10 cellular contexts compared by ENCODE assay signal in genomic region chr20:41176711-41177552, GRCh38. TPM values are rescaled to one million over a fixed set of nuclear protein-coding genes. Genes with fewer than 3 reads are reported as not detected.
A peak's percentile ranks its signal among the peaks of the same experiment; 100 is the strongest.
DNase-seq lines count a peak whose midpoint lies in the region; ATAC-seq and TF ChIP-seq lines count a peak whose summit lies in the region.
"Had no signal": no experiment of that assay in that cellular context is flagged by ENCODE, and none has a peak within 500 bp of the region (broad histone marks: within the 10 kb centered on the region; RNA-seq: fewer than 3 reads in every experiment).

No MANE protein-coding gene starts in this region.

- no TSS peak for BruUV-seq in mammary epithelial cell (replicated peaks; lab: Mats Ljungman, UMichigan)

- H3K27ac ChIP-seq in cardiac muscle cell (peak overlapping the region; percentile 2), mammary epithelial cell (ENCODE audit: insufficient read depth, low read depth, low read length) (peak overlapping the region; percentile 71), muscle layer of colon (ENCODE audit: low read depth, low read length) (peak overlapping the region; percentile 36), upper lobe of left lung (peak overlapping the region in 3 of 4 donors; percentile 54 to 78 (median 62))

- no peak for TF ChIP-seq EP300 in upper lobe of left lung (IDR thresholded peaks at IDR 0.05)

- TF ChIP-seq POLR2A in upper lobe of left lung (IDR thresholded peaks at IDR 0.05) = no peak

- no peak for DNase-seq in cardiac muscle cell (ENCODE audit: low read depth in 1 of 2, low spot score in 1 of 2)
- no peak for DNase-seq in left ventricle myocardium superior
- no peak for DNase-seq in mammary epithelial cell
- peak in 1 of 2 donors; percentile 15 for DNase-seq in upper lobe of left lung
- no peak for DNase-seq in DMS53 (lab: John Stamatoyannopoulos, UW)
- no peak for DNase-seq in NCI-H1436 (lab: John Stamatoyannopoulos, UW)
- DNase-seq: activated T-cell treated with anti-CD3 and anti-CD28 coated beads, Interleukin-2, amount 50 U/mL, for 4 hours; effector CD8-positive, alpha-beta T cell had no signal

- dilution Hi-C loops in mammary epithelial cell (cut with HindIII; ENCODE audit: low sequenced_read_pairs) = no loop called here

- 80% methylated on average over 8 of the region's 8 CpGs for WGBS in mammary epithelial cell (ENCODE audit: low coverage, missing lambda C conversion rate)
- 84 to 91% methylated on average over 8 of the region's 8 CpGs for WGBS in upper lobe of left lung, 2 donors

- ATAC-seq in left ventricle myocardium superior = no peak
- no peak for ATAC-seq in upper lobe of left lung (ENCODE audit: low FRiP score in 2 of 2)
- ATAC-seq in activated CD4-positive, CD25-positive, alpha-beta regulatory T cell treated with anti-CD3 and anti-CD28 coated beads, Interleukin-2, amount 50 U/mL, for 24 hours = no peak
- ATAC-seq: activated T-cell treated with anti-CD3 and anti-CD28 coated beads, Interleukin-2, amount 50 U/mL, for 4 hours had no signal

- no peaks in the 10 kb centered on the region for H3K27me3 ChIP-seq in cardiac muscle cell
- no peaks in the 10 kb centered on the region for H3K27me3 ChIP-seq in mammary epithelial cell (ENCODE audit: insufficient read depth, low read length)
- no peaks in the 10 kb centered on the region for H3K27me3 ChIP-seq in muscle layer of colon (ENCODE audit: control insufficient read depth in 1 of 2, insufficient read depth in 2 of 2, low read length in 2 of 2)
- no peaks in the 10 kb centered on the region for H3K27me3 ChIP-seq in upper lobe of left lung

- H3K79me2 ChIP-seq in mammary epithelial cell (ENCODE audit: insufficient read depth, low read length) = peaks cover 28% of the 10 kb centered on the region

- intact Hi-C loops in left ventricle myocardium superior (cut with micrococcal nuclease) (loop anchor here (5.0 to 10.0 kb wide), 2 partner anchors 55 to 238 kb away; no protein-coding TSS in a partner anchor), mammary epithelial cell (cut with micrococcal nuclease) (loop anchor here (1.0 to 10.0 kb wide), 3 partner anchors 55 to 558 kb away; partner anchors contain the start of gene LPIN3)

- H4K20me1 ChIP-seq in mammary epithelial cell (ENCODE audit: insufficient read depth, low read length) = no peaks in the 10 kb centered on the region

- CTCF ChIA-PET in mammary epithelial cell (lab: Charles Lee; ENCODE audit: low non-redundant PET) = no interaction called here

- in situ Hi-C loops in mammary epithelial cell (cut with MboI; ENCODE audit: low sequenced_read_pairs in 2 of 2) = loop anchor here (5.0 to 10.0 kb wide), 3 partner anchors 48 to 165 kb away; partner anchors contain the start of gene LPIN3 (in 1 of the 2)

- no peaks in the 10 kb centered on the region for H3K9me3 ChIP-seq in cardiac muscle cell (ENCODE audit: low read depth)
- no peaks in the 10 kb centered on the region for H3K9me3 ChIP-seq in mammary epithelial cell (replicated peaks; ENCODE audit: insufficient read depth, low read length)
- H3K9me3 ChIP-seq in muscle layer of colon (ENCODE audit: low read length) = no peaks in the 10 kb centered on the region
- no peaks in the 10 kb centered on the region for H3K9me3 ChIP-seq in upper lobe of left lung

- H3K4me1 ChIP-seq in cardiac muscle cell (ENCODE audit: low read depth) = no peaks in the 10 kb centered on the region
- peaks cover 84% of the 10 kb centered on the region for H3K4me1 ChIP-seq in mammary epithelial cell (ENCODE audit: insufficient read depth, low read length)
- H3K4me1 ChIP-seq in muscle layer of colon (ENCODE audit: insufficient read depth, low read length) = peaks cover 49% of the 10 kb centered on the region
- peaks cover 16 to 31% (median 27%) of the 10 kb centered on the region in 4 donors for H3K4me1 ChIP-seq in upper lobe of left lung

- H3K9ac ChIP-seq in mammary epithelial cell (ENCODE audit: insufficient read depth, low read length) (no peak overlapping the region), muscle layer of colon (ENCODE audit: low read length) (no peak overlapping the region)

- TF ChIP-seq CTCF in cardiac muscle cell (IDR thresholded peaks at IDR 0.05; ENCODE audit: low read depth, low read length) (no peak), mammary epithelial cell (conservative IDR thresholded peaks at IDR 0.05 in 1 of 2, IDR thresholded peaks at IDR 0.05 in 1 of 2; ENCODE audit: extremely low read depth in 1 of 2, insufficient read depth in 1 of 2, low read depth in 1 of 2, low read length in 2 of 2) (no peak), upper lobe of left lung (IDR thresholded peaks at IDR 0.05) (no peak)

- no peak overlapping the region for H2AFZ ChIP-seq in mammary epithelial cell (ENCODE audit: low read depth, low read length)

- H3K36me3 ChIP-seq in cardiac muscle cell (peaks cover 29% of the 10 kb centered on the region), mammary epithelial cell (ENCODE audit: insufficient read depth, low read length) (peaks cover 9% of the 10 kb centered on the region), muscle layer of colon (ENCODE audit: insufficient read depth, low read length) (peaks cover 29% of the 10 kb centered on the region), upper lobe of left lung (peaks cover 4 to 53% (median 36%) of the 10 kb centered on the region in 4 donors)

- peak overlapping the region; percentile 63 for H3K4me2 ChIP-seq in mammary epithelial cell (ENCODE audit: insufficient read depth, low read depth, low read length)

- H3K4me3 ChIP-seq in cardiac muscle cell = no peak overlapping the region
- no peak overlapping the region for H3K4me3 ChIP-seq in mammary epithelial cell (replicated peaks in 1 of 3; ENCODE audit: insufficient read depth in 1 of 3, low read depth in 2 of 3, low read length in 3 of 3)
- H3K4me3 ChIP-seq in muscle layer of colon (ENCODE audit: low read depth in 1 of 2, low read length in 2 of 2) = no peak overlapping the region
- no peak overlapping the region for H3K4me3 ChIP-seq in upper lobe of left lung

RNA-seq across cellular contexts. Expression of gene PLCG1, which starts 39.6 kb away (rescaled TPM):
- 67.4 and 87.6 TPM in 2 replicates for total RNA-seq in cardiac muscle cell
- 43.7 and 48.8 TPM in 2 replicates for polyA plus RNA-seq in cardiac muscle cell
- total RNA-seq in left ventricle myocardium superior = 56.5 TPM
- total RNA-seq in mammary epithelial cell = 10 to 100 TPM; 74.3 to 75.8 TPM
- 34.9 TPM for polyA plus RNA-seq in mammary epithelial cell
- polyA minus RNA-seq in mammary epithelial cell = 170 TPM
- 100 to 1,000 TPM in 3 of 6 donors, 10 to 100 TPM in 3; 69.8 to 383 (median 99.5) TPM for total RNA-seq in upper lobe of left lung

Comparison
In these comparisons a context has a peak if more than half of its experiments do, and no peak if none do; other contexts are left out.
1. H3K27ac ChIP-seq: peak in every context shown above with its lines; median percentile 71 in mammary epithelial cell; 62 in upper lobe of left lung; 36 in muscle layer of colon; 2 in cardiac muscle cell.